Comparison of ENCODE assay signal across 8 cellular contexts in genomic region chr13:111114362-111115050, GRCh38. TPM values are rescaled to one million over a fixed set of nuclear protein-coding genes. Genes with fewer than 3 reads are reported as not detected.
A peak's percentile ranks its signal among the peaks of the same experiment; 100 is the strongest.
DNase-seq lines count a peak whose midpoint lies in the region; ATAC-seq, FAIRE-seq and TF ChIP-seq lines count a peak whose summit lies in the region.

No MANE protein-coding gene starts in this region.

- peak; percentile 61 to 71 (median 70) for ATAC-seq in pancreas

- H3K36me3 ChIP-seq in left ventricle myocardium inferior, result no peaks in the 10 kb centered on the region
- H3K36me3 ChIP-seq in pancreas, result no peaks in the 10 kb centered on the region

- H3K27me3 ChIP-seq in left ventricle myocardium inferior (ENCODE audit: low read depth), result peaks cover 49% of the 10 kb centered on the region
- H3K27me3 ChIP-seq in pancreas, result peaks cover 0 to 7% (median 3%) of the 10 kb centered on the region in 4 donors

- peak; percentile 36 for DNase-seq in NCI-H2227 (lab: John Stamatoyannopoulos, UW; ENCODE audit: unreplicated experiment)
- DNase-seq in NCI-H2227 treated with DMSO at 0.1 percent for 48 hours (lab: John Stamatoyannopoulos, UW), result no peak
- peak; percentile 9 for DNase-seq in M059J (ENCODE audit: low read depth)
- peak; percentile 26 for DNase-seq in amniotic epithelial cell (ENCODE audit: low read depth)
- peak; percentile 58 for DNase-seq in left ventricle myocardium inferior
- peak in 3 of 6 donors; percentile 18 to 62 (median 21) for DNase-seq in pancreas
- DNase-seq in SIG-M5 (lab: John Stamatoyannopoulos, UW), result no peak
- DNase-seq in epidermal melanocyte (ENCODE audit: insufficient read length, low spot score), result no peak

- 2 to 4% methylated on average over 51 to 55 of the region's 55 CpGs for WGBS in pancreas, 2 donors

- H3K4me1 ChIP-seq in left ventricle myocardium inferior (peaks cover 31% of the 10 kb centered on the region), pancreas (peaks cover 0 to 4% (median 0%) of the 10 kb centered on the region in 3 donors)

- intact Hi-C loops in left ventricle myocardium inferior (cut with micrococcal nuclease), result no loop called here
- intact Hi-C loops in pancreas (cut with DNase I), result no loop called here

- H3K4me3 ChIP-seq in left ventricle myocardium inferior, result peak overlapping the region; percentile 77
- H3K4me3 ChIP-seq in pancreas, result peak overlapping the region; percentile 14 to 60 (median 40)

- no peak for TF ChIP-seq CTCF in left ventricle myocardium inferior (IDR thresholded peaks at IDR 0.05; ENCODE audit: borderline replicate concordance)
- TF ChIP-seq CTCF in pancreas (IDR thresholded peaks at IDR 0.05), result no peak

- H3K27ac ChIP-seq in left ventricle myocardium inferior (replicated peaks) (peak overlapping the region; percentile 92), pancreas (peak overlapping the region in 1 of 4 donors; percentile 9)

- H3K9me3 ChIP-seq in left ventricle myocardium inferior (replicated peaks) (no peaks in the 10 kb centered on the region), pancreas (no peaks in the 10 kb centered on the region)

- no peak for FAIRE-seq in pancreas (lab: Jason Lieb, UNC)

RNA-seq across cellular contexts. Expression of gene ARHGEF7, which starts 0.6 kb away (rescaled TPM):
- total RNA-seq in M059J (2014; rRNA removed; shearing (Covaris generic)), result 12.6 and 14.7 TPM in 2 replicates
- total RNA-seq in left ventricle myocardium inferior, result 35.9 TPM
- 10 to 100 TPM; 13.4 to 37.7 (median 20.3) TPM for total RNA-seq in pancreas
- 10 to 100 TPM; 23.3 to 30.0 TPM for polyA plus RNA-seq in pancreas

Comparison
In these comparisons a context has a peak if more than half of its experiments do, and no peak if none do; other contexts are left out.
1. DNase-seq: peak in NCI-H2227 (single experiment), M059J (single experiment), amniotic epithelial cell (single experiment) and left ventricle myocardium inferior (single experiment); none in NCI-H2227 treated with DMSO at 0.1 percent for 48 hours (single experiment), SIG-M5 (single experiment) and epidermal melanocyte (single experiment).